In genomic region chr11:65871811-65872548, GRCh38 we compare ENCODE assay signal across 8 cellular contexts. TPM values are rescaled to one million over a fixed set of nuclear protein-coding genes. Genes with fewer than 3 reads are reported as not detected.
DNase-seq lines count a peak whose midpoint lies in the region; ATAC-seq, FAIRE-seq and TF ChIP-seq lines count a peak whose summit lies in the region.

No MANE protein-coding gene starts in this region.

- H3K4me1 Mint-ChIP-seq in HFFc6 (ENCODE audit: low read depth) (peaks cover 45% of the 10 kb centered on the region), astrocyte (ENCODE audit: low read depth, unreplicated experiment) (peaks cover 14% of the 10 kb centered on the region)

- peak; percentile 40 for TF ChIP-seq CTCF in HFFc6 (IDR thresholded peaks at IDR 0.05)
- TF ChIP-seq CTCF in astrocyte (IDR thresholded peaks at IDR 0.05; ENCODE audit: insufficient read depth, low read depth, low read length): no peak
- no peak for TF ChIP-seq CTCF in spleen (IDR thresholded peaks at IDR 0.05 in 8 of 11, conservative IDR thresholded peaks at IDR 0.05 in 3 of 11)
- TF ChIP-seq CTCF in GM20000 (IDR thresholded peaks at IDR 0.05; ENCODE audit: extremely low read depth, missing control alignments): no peak

- no peaks in the 10 kb centered on the region for H3K9me3 Mint-ChIP-seq in HFFc6
- H3K9me3 Mint-ChIP-seq in astrocyte (ENCODE audit: unreplicated experiment): no peaks in the 10 kb centered on the region

- H3K4me3 Mint-ChIP-seq in HFFc6 (peak overlapping the region; percentile 95), astrocyte (ENCODE audit: unreplicated experiment) (peak overlapping the region; percentile 80)

- intact Hi-C loops in spleen (cut with DNase I; ENCODE audit: low total_unique reads): no loop called here

- H3K27ac ChIP-seq in astrocyte (ENCODE audit: low read depth, low read length) (peak overlapping the region; percentile 46), spleen (peak overlapping the region; percentile 53 to 91 (median 83))

- H3K9me3 ChIP-seq in astrocyte (ENCODE audit: insufficient read depth, low read depth, low read length) (no peaks in the 10 kb centered on the region), spleen (no peaks in the 10 kb centered on the region)

- FAIRE-seq in astrocyte (lab: Jason Lieb, UNC): no peak

- H4K20me1 ChIP-seq in astrocyte (ENCODE audit: insufficient read depth, low read length): peaks cover 48% of the 10 kb centered on the region

- no peak overlapping the region for H2AFZ ChIP-seq in astrocyte (ENCODE audit: low read depth, low read length)

- H3K4me1 ChIP-seq in astrocyte (ENCODE audit: insufficient read depth, low read length): peaks cover 33% of the 10 kb centered on the region
- peaks cover 16 to 73% (median 46%) of the 10 kb centered on the region in 6 donors for H3K4me1 ChIP-seq in spleen

- H3K4me3 ChIP-seq in astrocyte (ENCODE audit: insufficient read depth, low read depth, low read length) (peak overlapping the region; percentile 68), spleen (peak overlapping the region; percentile 18 to 77 (median 47))

- peaks cover 47% of the 10 kb centered on the region for H3K79me2 ChIP-seq in astrocyte (ENCODE audit: insufficient read depth, low read length)

- ATAC-seq in GM19455 (IDR thresholded peaks at IDR 0.05; ENCODE audit: unreplicated experiment): no peak

- H3K9ac ChIP-seq in astrocyte (ENCODE audit: low read length): peak overlapping the region; percentile 92

- H3K4me2 ChIP-seq in astrocyte (ENCODE audit: low read length): peak overlapping the region; percentile 100

- TF ChIP-seq POLR2A in spleen (IDR thresholded peaks at IDR 0.05): no peak

- H3K36me3 Mint-ChIP-seq in HFFc6 (ENCODE audit: low read depth) (peaks cover 33% of the 10 kb centered on the region), astrocyte (ENCODE audit: low read depth, unreplicated experiment) (peaks cover 7% of the 10 kb centered on the region)

- H3K27me3 ChIP-seq in astrocyte (ENCODE audit: insufficient read depth, low read length) (no peaks in the 10 kb centered on the region), spleen (replicated peaks in 1 of 7) (peaks cover 0 to 11% (median 0%) of the 10 kb centered on the region in 7 donors)

- H3K36me3 ChIP-seq in astrocyte (ENCODE audit: insufficient read depth, low read length) (peaks cover 9% of the 10 kb centered on the region), spleen (peaks cover 0 to 15% (median 5%) of the 10 kb centered on the region in 6 donors)

- DNase-seq in HFFc6 (peak; percentile 26), astrocyte (ENCODE audit: low read depth) (no peak), islet precursor cell (peak; percentile 78), spleen (no peak), NCI-H2171 (lab: John Stamatoyannopoulos, UW) (no peak), AML-193 (lab: John Stamatoyannopoulos, UW) (no peak), GM20000 (ENCODE audit: low spot score) (no peak)

- H3K27ac Mint-ChIP-seq in HFFc6 (peak overlapping the region; percentile 94), astrocyte (ENCODE audit: unreplicated experiment) (peak overlapping the region; percentile 80)

- 40 to 71% (median 60%) methylated on average over 13 to 26 of the region's 26 CpGs for WGBS in spleen, 5 donors

- H3K27me3 Mint-ChIP-seq in HFFc6 (ENCODE audit: insufficient read depth) (peaks cover 20% of the 10 kb centered on the region), astrocyte (ENCODE audit: low read depth, unreplicated experiment) (no peaks in the 10 kb centered on the region)

RNA-seq across cellular contexts. Expression of gene EFEMP2, which starts 0.6 kb away (rescaled TPM):
- 100 to 1,000 TPM; 318 to 359 (median 329) TPM for total RNA-seq in HFFc6 (2021; fragmentation: NEBNext Ultra II Directional; extraction: Animal tissue kit (Norgen Biotek cat#: 25700))
- total RNA-seq in astrocyte (97.3 and 119 TPM in 2 replicates), spleen (10 to 100 TPM; 21.0 to 53.5 (median 38.4) TPM)
- 10 to 100 TPM; 22.5 to 39.1 (median 31.4) TPM for polyA plus RNA-seq in spleen

RNA-seq across cellular contexts. Expression of gene CTSW, which starts 7.7 kb away (rescaled TPM):
- under 1 TPM in 4 of 6 experiments, not detected in 2; 0.11 to 0.22 (median 0.14) TPM for total RNA-seq in HFFc6 (2021; fragmentation: NEBNext Ultra II Directional; extraction: Animal tissue kit (Norgen Biotek cat#: 25700))
- total RNA-seq in astrocyte (not detected in 2 replicates), spleen (10 to 100 TPM; 18.8 to 38.2 (median 29.5) TPM)
- 10 to 100 TPM in 2 of 3 donors, 1 to 10 TPM in 1; 5.6 to 13.2 (median 10.8) TPM for polyA plus RNA-seq in spleen

RNA-seq across cellular contexts. Expression of gene MUS81, which starts 11.7 kb away (rescaled TPM):
- 10 to 100 TPM; 38.4 to 47.9 (median 43.1) TPM for total RNA-seq in HFFc6 (2021; fragmentation: NEBNext Ultra II Directional; extraction: Animal tissue kit (Norgen Biotek cat#: 25700))
- total RNA-seq in astrocyte (59.9 and 64.3 TPM in 2 replicates), spleen (10 to 100 TPM; 54.8 to 77.3 (median 65.5) TPM)
- polyA plus RNA-seq in spleen: 10 to 100 TPM; 71.2 to 93.5 (median 89.5) TPM

RNA-seq across cellular contexts. Expression of gene CFL1, which starts 14.0 kb away (rescaled TPM):
- 1,000 to 10,000 TPM; 2,002 to 2,288 (median 2,238) TPM for total RNA-seq in HFFc6 (2021; fragmentation: NEBNext Ultra II Directional; extraction: Animal tissue kit (Norgen Biotek cat#: 25700))
- 1,793 and 1,931 TPM in 2 replicates for total RNA-seq in astrocyte
- 1,000 to 10,000 TPM in 2 of 7 donors, 100 to 1,000 TPM in 5; 666 to 1,219 (median 868) TPM for total RNA-seq in spleen
- polyA plus RNA-seq in spleen: 100 to 1,000 TPM; 562 to 869 (median 862) TPM

RNA-seq across cellular contexts. Expression of gene FIBP, which starts 16.3 kb away (rescaled TPM):
- 100 to 1,000 TPM; 117 to 145 (median 135) TPM for total RNA-seq in HFFc6 (2021; fragmentation: NEBNext Ultra II Directional; extraction: Animal tissue kit (Norgen Biotek cat#: 25700))
- total RNA-seq in astrocyte: 67.4 and 68.7 TPM in 2 replicates
- 10 to 100 TPM; 52.3 to 79.0 (median 64.9) TPM for total RNA-seq in spleen
- polyA plus RNA-seq in spleen: 10 to 100 TPM; 61.9 to 66.3 (median 62.3) TPM

Comparison
In these comparisons a context has a peak if more than half of its experiments do, and no peak if none do; other contexts are left out.
1. DNase-seq: peak in HFFc6 (single experiment) and islet precursor cell (single experiment); none in astrocyte (single experiment), spleen (single experiment), NCI-H2171 (single experiment), AML-193 (0 of 2) and GM20000 (single experiment).
2. RNA of gene CTSW, which starts 7.7 kb away (total RNA-seq): 18.8 to 38.2 TPM in spleen; 0.11 to 0.22 TPM in HFFc6 and not detected in astrocyte; every median in the first group is over 10 times any median in the second.